ENCODE assay signal across 1 cellular context in the genomic region with DNA sequence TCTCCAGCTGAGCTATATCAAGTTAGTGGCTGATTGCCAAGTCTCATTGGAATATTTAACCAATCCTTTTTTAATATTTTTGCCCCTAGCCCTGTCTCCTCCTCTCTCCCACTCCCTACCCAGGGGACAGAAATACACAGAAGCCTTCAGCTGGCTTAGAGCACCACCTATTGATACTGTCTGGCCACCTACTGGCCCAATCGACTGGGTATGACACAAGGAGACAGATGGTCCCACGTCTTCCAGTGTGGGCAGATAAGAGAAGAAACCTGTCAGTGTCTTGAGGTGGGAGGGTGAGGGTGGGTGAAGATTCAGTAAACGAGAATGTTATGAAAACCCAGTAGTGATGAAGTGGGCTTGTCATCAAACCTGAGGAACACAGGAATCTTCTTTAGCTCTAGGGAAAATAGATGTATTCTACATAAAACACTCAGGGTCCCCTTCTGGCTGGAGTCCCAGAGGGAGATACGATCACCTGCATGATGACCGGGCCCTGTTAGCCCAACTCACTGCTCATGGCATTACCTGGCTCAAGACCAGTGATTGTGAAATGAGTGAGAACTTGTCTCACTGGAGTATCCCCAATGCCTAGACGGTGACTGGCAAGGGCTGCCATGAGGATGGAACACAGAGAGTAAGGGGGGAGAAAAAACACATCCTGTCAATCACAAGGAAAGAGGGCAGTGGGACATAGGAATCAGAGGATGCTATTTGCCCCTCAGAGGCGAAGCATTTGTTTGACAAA.
TF ChIP-seq lines count a peak whose summit lies in the region.

No MANE protein-coding gene starts in this region.

TF ChIP-seq in K562, 482 proteins besides CTCF, POLR2A, EP300 and RAD21:
- TF ChIP-seq RFX7 (CRISPR knock-in tag; IDR thresholded peaks at IDR 0.05) (no peak), PBX2 (CRISPR knock-in tag; IDR thresholded peaks at IDR 0.05; ENCODE audit: low read depth) (no peak), PBX2 (tag; conservative IDR thresholded peaks at IDR 0.05; ENCODE audit: low read depth) (peak; percentile 31; the same call in 1 of the 2 replicates), ZBTB40 (IDR thresholded peaks at IDR 0.05) (no peak), ZBTB40 (CRISPR knock-in tag; IDR thresholded peaks at IDR 0.05) (no peak), RB1 (IDR thresholded peaks at IDR 0.05; ENCODE audit: low read depth) (0 out of 2 replicates have a peak, but pooled peaks have one; percentile 16), TAF7 (tag; IDR thresholded peaks at IDR 0.05) (no peak), MAZ (CRISPR knock-in tag; conservative IDR thresholded peaks at IDR 0.05 in 1 of 2, IDR thresholded peaks at IDR 0.05 in 1 of 2) (0 out of 4 replicates have a peak, but pooled peaks of 1 of the 2 experiments have one; percentile 13), SMC3 (conservative IDR thresholded peaks at IDR 0.05; ENCODE audit: insufficient read depth, low read depth, low read length) (peak; percentile 42), MYBL2 (IDR thresholded peaks at IDR 0.05; ENCODE audit: low read depth) (no peak), MYBL2 (CRISPR knock-in tag; IDR thresholded peaks at IDR 0.05; ENCODE audit: borderline replicate concordance) (no peak), IFI16 (CRISPR knock-in tag; IDR thresholded peaks at IDR 0.05) (no peak), STAG1 (CRISPR knock-in tag; IDR thresholded peaks at IDR 0.05; ENCODE audit: borderline replicate concordance) (peak; percentile 60; the same call in 1 of the 2 replicates)
- TF ChIP-seq, protein P1, sequence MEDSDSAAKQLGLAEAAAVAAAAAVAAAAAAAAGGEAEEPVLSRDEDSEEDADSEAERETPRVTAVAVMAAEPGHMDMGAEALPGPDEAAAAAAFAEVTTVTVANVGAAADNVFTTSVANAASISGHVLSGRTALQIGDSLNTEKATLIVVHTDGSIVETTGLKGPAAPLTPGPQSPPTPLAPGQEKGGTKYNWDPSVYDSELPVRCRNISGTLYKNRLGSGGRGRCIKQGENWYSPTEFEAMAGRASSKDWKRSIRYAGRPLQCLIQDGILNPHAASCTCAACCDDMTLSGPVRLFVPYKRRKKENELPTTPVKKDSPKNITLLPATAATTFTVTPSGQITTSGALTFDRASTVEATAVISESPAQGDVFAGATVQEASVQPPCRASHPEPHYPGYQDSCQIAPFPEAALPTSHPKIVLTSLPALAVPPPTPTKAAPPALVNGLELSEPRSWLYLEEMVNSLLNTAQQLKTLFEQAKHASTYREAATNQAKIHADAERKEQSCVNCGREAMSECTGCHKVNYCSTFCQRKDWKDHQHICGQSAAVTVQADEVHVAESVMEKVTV (CRISPR knock-in tag; IDR thresholded peaks at IDR 0.05) = peak; percentile 83
